In genomic region chr12:124021025-124021406, GRCh38 we compare ENCODE assay signal across 20 cellular contexts. TPM values are rescaled to one million over a fixed set of nuclear protein-coding genes. Genes with fewer than 3 reads are reported as not detected.
DNase-seq lines count a peak whose midpoint lies in the region; ATAC-seq and TF ChIP-seq lines count a peak whose summit lies in the region.
"Had no signal": no experiment of that assay in that cellular context is flagged by ENCODE, and none has a peak within 500 bp of the region (broad histone marks: within the 10 kb centered on the region; RNA-seq: fewer than 3 reads in every experiment).

No MANE protein-coding gene starts in this region.

- peak; percentile 26 for ATAC-seq in omental fat pad (ENCODE audit: low FRiP score)
- ATAC-seq in aorta (ENCODE audit: low FRiP score) = peak; percentile 55
- ATAC-seq: activated T-cell treated with anti-CD3 and anti-CD28 coated beads, Interleukin-2, amount 50 U/mL, for 4 hours had no signal

- H3K27ac ChIP-seq in endodermal cell (ENCODE audit: low read depth, low read length) (no peak overlapping the region), aorta (ENCODE audit: low read depth in 1 of 2, low read length in 2 of 2) (no peak overlapping the region), spleen (no peak overlapping the region)
- H3K27ac ChIP-seq: thoracic aorta had no signal

- intact Hi-C loops in aorta (cut with DNase I) = no loop called here
- intact Hi-C loops in spleen (cut with DNase I; ENCODE audit: low total_unique reads) = no loop called here

- peaks cover 13% of the 10 kb centered on the region for H3K36me3 Mint-ChIP-seq in endodermal cell (ENCODE audit: low read depth)

- H3K4me3 ChIP-seq in endodermal cell (ENCODE audit: low read length) = no peak overlapping the region
- H3K4me3 ChIP-seq in aorta (ENCODE audit: low read length in 2 of 2) = no peak overlapping the region
- no peak overlapping the region for H3K4me3 ChIP-seq in spleen
- H3K4me3 ChIP-seq: thoracic aorta had no signal

- no peak for TF ChIP-seq CTCF in endodermal cell (conservative IDR thresholded peaks at IDR 0.05)
- no peak for TF ChIP-seq CTCF in omental fat pad (IDR thresholded peaks at IDR 0.05)
- no peak for TF ChIP-seq CTCF in spleen (IDR thresholded peaks at IDR 0.05 in 8 of 11, conservative IDR thresholded peaks at IDR 0.05 in 3 of 11)

- H3K4me1 ChIP-seq in endodermal cell (ENCODE audit: control insufficient read depth, insufficient read depth, low read length) (no peaks in the 10 kb centered on the region), aorta (ENCODE audit: control insufficient read depth in 1 of 2, insufficient read depth in 2 of 2, low read length in 2 of 2) (peaks cover 0 to 2% of the 10 kb centered on the region in 2 donors), spleen (no peaks in the 10 kb centered on the region)

- H3K27ac Mint-ChIP-seq in endodermal cell = no peak overlapping the region
- H3K27ac Mint-ChIP-seq: activated B cell treated with CpG ODN at 0.5 μM for 24 hours; activated CD4-positive, alpha-beta memory T cell treated with anti-CD3 and anti-CD28 coated beads, Interleukin-2, amount 10 ng/mL, durations not matched to agents 7 days and 5 days had no signal

- peaks cover 17% of the 10 kb centered on the region for H3K9me3 Mint-ChIP-seq in endodermal cell
- H3K9me3 Mint-ChIP-seq: activated B cell treated with CpG ODN at 0.5 μM for 24 hours; activated CD4-positive, alpha-beta memory T cell treated with anti-CD3 and anti-CD28 coated beads, Interleukin-2, amount 10 ng/mL, durations not matched to agents 7 days and 5 days; activated T-cell treated with anti-CD3 and anti-CD28 coated beads, Interleukin-2, amount 50 U/mL, for 4 hours; neural crest cell had no signal

- H3K27me3 ChIP-seq in endodermal cell (ENCODE audit: control insufficient read depth, insufficient read depth, low read length, poor library complexity, severe bottlenecking) = no peaks in the 10 kb centered on the region
- no peaks in the 10 kb centered on the region for H3K27me3 ChIP-seq in aorta (ENCODE audit: control insufficient read depth in 1 of 2, insufficient read depth in 2 of 2, low read length in 1 of 2)
- no peaks in the 10 kb centered on the region for H3K27me3 ChIP-seq in spleen (replicated peaks in 1 of 7)

- H3K36me3 ChIP-seq in endodermal cell (ENCODE audit: control insufficient read depth, insufficient read depth, low read length) = no peaks in the 10 kb centered on the region
- H3K36me3 ChIP-seq in aorta (ENCODE audit: control insufficient read depth in 1 of 2, insufficient read depth in 2 of 2, low read length in 1 of 2) = no peaks in the 10 kb centered on the region
- H3K36me3 ChIP-seq in spleen = no peaks in the 10 kb centered on the region
- H3K36me3 ChIP-seq: thoracic aorta had no signal

- H3K4me1 Mint-ChIP-seq in endodermal cell = peaks cover 5% of the 10 kb centered on the region
- H3K4me1 Mint-ChIP-seq: activated CD4-positive, alpha-beta memory T cell treated with anti-CD3 and anti-CD28 coated beads, Interleukin-2, amount 10 ng/mL, durations not matched to agents 7 days and 5 days had no signal

- no peak for TF ChIP-seq POLR2A in spleen (IDR thresholded peaks at IDR 0.05)

- DNase-seq in activated CD8-positive, alpha-beta memory T cell treated with anti-CD3 and anti-CD28 coated beads for 24 hours = peak; percentile 45
- no peak for DNase-seq in activated CD8-positive, alpha-beta memory T cell treated with anti-CD3 and anti-CD28 coated beads, Interleukin-2, amount 50 U/mL, for 4 hours
- peak; percentile 47 for DNase-seq in endodermal cell
- no peak for DNase-seq in omental fat pad (ENCODE audit: low spot score)
- DNase-seq in aorta = no peak
- no peak for DNase-seq in spleen
- DNase-seq in SW 1271 (lab: John Stamatoyannopoulos, UW) = no peak
- DNase-seq in NCI-H1930 (lab: John Stamatoyannopoulos, UW) = no peak
- DNase-seq: activated B cell treated with CpG ODN at 0.5 μM for 24 hours; activated CD4-positive, alpha-beta memory T cell treated with anti-CD3 and anti-CD28 coated beads, Interleukin-2, amount 10 ng/mL, durations not matched to agents 7 days and 5 days; activated naive CD4-positive, alpha-beta T cell treated with anti-CD3 and anti-CD28 coated beads, Interleukin-2, amount 50 U/mL, for 16 hours; activated T-cell treated with anti-CD3 and anti-CD28 coated beads, Interleukin-2, amount 50 U/mL, for 4 hours; H7; midbrain; NCI-H1436; NCI-H2171 treated with DMSO at 0.1 percent for 48 hours; NCI-H748 treated with DMSO at 0.1 percent for 48 hours; SIG-M5 had no signal

- no peak overlapping the region for H3K9ac ChIP-seq in endodermal cell (ENCODE audit: extremely low read depth, low read length, poor library complexity, severe bottlenecking)

- peaks cover 6% of the 10 kb centered on the region for H3K9me3 ChIP-seq in endodermal cell (ENCODE audit: control insufficient read depth, low read length)
- no peaks in the 10 kb centered on the region for H3K9me3 ChIP-seq in aorta (ENCODE audit: control insufficient read depth, low read length)
- no peaks in the 10 kb centered on the region for H3K9me3 ChIP-seq in spleen
- H3K9me3 ChIP-seq: thoracic aorta had no signal

- H3K27me3 Mint-ChIP-seq in endodermal cell (ENCODE audit: insufficient read depth) = no peaks in the 10 kb centered on the region
- H3K27me3 Mint-ChIP-seq: activated B cell treated with CpG ODN at 0.5 μM for 24 hours; activated CD4-positive, alpha-beta memory T cell treated with anti-CD3 and anti-CD28 coated beads, Interleukin-2, amount 10 ng/mL, durations not matched to agents 7 days and 5 days had no signal

- no peak overlapping the region for H3K4me3 Mint-ChIP-seq in endodermal cell
- H3K4me3 Mint-ChIP-seq: activated B cell treated with CpG ODN at 0.5 μM for 24 hours; activated CD4-positive, alpha-beta memory T cell treated with anti-CD3 and anti-CD28 coated beads, Interleukin-2, amount 10 ng/mL, durations not matched to agents 7 days and 5 days; activated T-cell treated with anti-CD3 and anti-CD28 coated beads, Interleukin-2, amount 50 U/mL, for 4 hours; neural crest cell had no signal

- 87% methylated on average over 3 of the region's 3 CpGs; no CpG with 5 or more reads in 1 of the 2 experiments for WGBS in endodermal cell (ENCODE audit: insufficient coverage in 1 of 2, insufficient read length in 1 of 2), 2 experiments
- 72 to 77% methylated on average over 3 of the region's 3 CpGs for WGBS in aorta, 2 donors
- WGBS in spleen, 5 donors = 63 to 89% (median 77%) methylated on average over 3 of the region's 3 CpGs

RNA-seq across cellular contexts. Expression of gene ZNF664, which starts 48.0 kb away (rescaled TPM):
- total RNA-seq in endodermal cell (100 to 1,000 TPM; 131 to 139 TPM), omental fat pad (10 to 100 TPM; 61.8 to 96.0 (median 71.5) TPM), aorta (10 to 100 TPM; 57.7 to 59.3 TPM), spleen (10 to 100 TPM; 36.7 to 53.4 (median 49.7) TPM)
- polyA plus RNA-seq in endodermal cell (2013, experiment 1 of 2) = 140 TPM
- 134 TPM for polyA plus RNA-seq in endodermal cell (2013, experiment 2 of 2)
- polyA plus RNA-seq in aorta (10 to 100 TPM; 36.1 to 68.2 TPM), spleen (10 to 100 TPM; 12.0 to 21.6 (median 13.9) TPM)

RNA-seq across cellular contexts. Expression of gene CCDC92, which starts 48.4 kb away (rescaled TPM):
- total RNA-seq in endodermal cell (10 to 100 TPM; 37.9 to 45.1 TPM), omental fat pad (10 to 100 TPM; 27.1 to 34.5 (median 32.0) TPM), aorta (10 to 100 TPM; 46.3 to 70.8 TPM), spleen (10 to 100 TPM; 18.9 to 36.7 (median 28.7) TPM)
- 29.7 TPM for polyA plus RNA-seq in endodermal cell (2013, experiment 1 of 2)
- polyA plus RNA-seq in endodermal cell (2013, experiment 2 of 2) = 28.1 TPM
- polyA plus RNA-seq in aorta (10 to 100 TPM; 52.6 to 66.3 TPM), spleen (10 to 100 TPM; 16.0 to 27.0 (median 20.7) TPM)

Comparison
In these comparisons a context has a peak if more than half of its experiments do, and no peak if none do; other contexts are left out.
1. DNase-seq: peak in activated CD8-positive, alpha-beta memory T cell treated with anti-CD3 and anti-CD28 coated beads for 24 hours (single experiment) and endodermal cell (single experiment); none in activated CD8-positive, alpha-beta memory T cell treated with anti-CD3 and anti-CD28 coated beads, Interleukin-2, amount 50 U/mL, for 4 hours (single experiment), omental fat pad (single experiment), aorta (0 of 2), spleen (single experiment), SW 1271 (0 of 2) and NCI-H1930 (0 of 2).